ENCODE assay signal across 9 cellular contexts in genomic region chr9:35516481-35516880, GRCh38. TPM values are rescaled to one million over a fixed set of nuclear protein-coding genes. Genes with fewer than 3 reads are reported as not detected.
A peak's percentile ranks its signal among the peaks of the same experiment; 100 is the strongest.
DNase-seq lines count a peak whose midpoint lies in the region; ATAC-seq and TF ChIP-seq lines count a peak whose summit lies in the region.
"Had no signal": no experiment of that assay in that cellular context is flagged by ENCODE, and none has a peak within 500 bp of the region (broad histone marks: within the 10 kb centered on the region; RNA-seq: fewer than 3 reads in every experiment).

No MANE protein-coding gene starts in this region.

- intact Hi-C loops in sigmoid colon (cut with DNase I), result no loop called here

- H3K36me3 ChIP-seq in adipocyte (ENCODE audit: control insufficient read depth, insufficient read depth, low read length, severe bottlenecking), result no peaks in the 10 kb centered on the region
- no peaks in the 10 kb centered on the region for H3K36me3 ChIP-seq in sigmoid colon

- H3K4me3 ChIP-seq in adipocyte (ENCODE audit: low read length), result peak overlapping the region; percentile 36
- no peak overlapping the region for H3K4me3 ChIP-seq in sigmoid colon

- peak overlapping the region; percentile 79 to 90 (median 87) for H3K27ac ChIP-seq in sigmoid colon

- no peaks in the 10 kb centered on the region for H3K36me3 Mint-ChIP-seq in stimulated activated effector memory CD8-positive, alpha-beta T cell treated with anti-CD3 and anti-CD28 coated beads, Interleukin-12 subunit alpha, Interleukin-12 subunit beta, amount 100 ng/mL, for 72 hours

- no peak for ATAC-seq in stimulated activated effector memory CD8-positive, alpha-beta T cell treated with anti-CD3 and anti-CD28 coated beads, Interleukin-12 subunit alpha, Interleukin-12 subunit beta, amount 100 ng/mL, for 72 hours

- no peak overlapping the region for H3K4me3 Mint-ChIP-seq in stimulated activated effector memory CD8-positive, alpha-beta T cell treated with anti-CD3 and anti-CD28 coated beads, Interleukin-12 subunit alpha, Interleukin-12 subunit beta, amount 100 ng/mL, for 72 hours
- H3K4me3 Mint-ChIP-seq: central memory CD8-positive, alpha-beta T cell had no signal

- no peak overlapping the region for H3K27ac Mint-ChIP-seq in stimulated activated effector memory CD8-positive, alpha-beta T cell treated with anti-CD3 and anti-CD28 coated beads, Interleukin-12 subunit alpha, Interleukin-12 subunit beta, amount 100 ng/mL, for 72 hours

- 45 to 53% methylated on average over 1 of the region's 1 CpG for WGBS in sigmoid colon, 2 donors

- H3K27me3 ChIP-seq in adipocyte (replicated peaks; ENCODE audit: control insufficient read depth, insufficient read depth, low read length), result no peaks in the 10 kb centered on the region
- no peaks in the 10 kb centered on the region for H3K27me3 ChIP-seq in sigmoid colon

- TF ChIP-seq CTCF in sigmoid colon (IDR thresholded peaks at IDR 0.05), result no peak

- H3K9me3 Mint-ChIP-seq in stimulated activated effector memory CD8-positive, alpha-beta T cell treated with anti-CD3 and anti-CD28 coated beads, Interleukin-12 subunit alpha, Interleukin-12 subunit beta, amount 100 ng/mL, for 72 hours, result no peaks in the 10 kb centered on the region
- H3K9me3 Mint-ChIP-seq: central memory CD8-positive, alpha-beta T cell had no signal

- DNase-seq in GM03348 (ENCODE audit: low spot score) (peak; percentile 59), adipocyte (ENCODE audit: low read depth) (peak; percentile 80), globus pallidus (ENCODE audit: low spot score) (peak; percentile 46), sigmoid colon (no peak), RPMI8226 (no peak), NOMO-1 treated with dmso at 0.1 percent for 144 hours (lab: John Stamatoyannopoulos, UW; ENCODE audit: unreplicated experiment) (no peak), KG1 (lab: John Stamatoyannopoulos, UW) (no peak)
- DNase-seq in stimulated activated effector memory CD8-positive, alpha-beta T cell treated with anti-CD3 and anti-CD28 coated beads, Interleukin-12 subunit alpha, Interleukin-12 subunit beta, amount 100 ng/mL, for 72 hours (ENCODE audit: low spot score in 2 of 2), result no peak

- peaks cover 71% of the 10 kb centered on the region for H3K4me1 ChIP-seq in adipocyte (ENCODE audit: control insufficient read depth, insufficient read depth, low read length)
- H3K4me1 ChIP-seq in sigmoid colon, result peaks cover 0 to 97% (median 92%) of the 10 kb centered on the region in 4 donors

- H3K9ac ChIP-seq in adipocyte (ENCODE audit: low read length), result peak overlapping the region; percentile 83

- TF ChIP-seq POLR2A in sigmoid colon (IDR thresholded peaks at IDR 0.05), result no peak

- no peaks in the 10 kb centered on the region for H3K4me1 Mint-ChIP-seq in stimulated activated effector memory CD8-positive, alpha-beta T cell treated with anti-CD3 and anti-CD28 coated beads, Interleukin-12 subunit alpha, Interleukin-12 subunit beta, amount 100 ng/mL, for 72 hours
- H3K4me1 Mint-ChIP-seq: central memory CD8-positive, alpha-beta T cell had no signal

- H3K9me3 ChIP-seq in adipocyte (ENCODE audit: control insufficient read depth, low read length), result no peaks in the 10 kb centered on the region
- H3K9me3 ChIP-seq in sigmoid colon, result no peaks in the 10 kb centered on the region

- TF ChIP-seq EP300 in sigmoid colon (IDR thresholded peaks at IDR 0.05), result no peak

RNA-seq across cellular contexts. Expression of gene RUSC2, which starts 26.6 kb away (rescaled TPM):
- total RNA-seq in sigmoid colon, result 10 to 100 TPM; 30.9 to 47.1 (median 43.4) TPM
- polyA plus RNA-seq in sigmoid colon, result 1 to 10 TPM in 2 of 3 donors, under 1 TPM in 1; 0.92 to 5.6 (median 1.2) TPM

Comparison
In these comparisons a context has a peak if more than half of its experiments do, and no peak if none do; other contexts are left out.
1. DNase-seq: peak in GM03348 (single experiment), adipocyte (single experiment) and globus pallidus (single experiment); none in sigmoid colon (single experiment), stimulated activated effector memory CD8-positive, alpha-beta T cell treated with anti-CD3 and anti-CD28 coated beads, Interleukin-12 subunit alpha, Interleukin-12 subunit beta, amount 100 ng/mL, for 72 hours (0 of 2), RPMI8226 (single experiment), NOMO-1 treated with dmso at 0.1 percent for 144 hours (single experiment) and KG1 (single experiment).